1 cellular context compared by ENCODE assay signal in the genomic region with DNA sequence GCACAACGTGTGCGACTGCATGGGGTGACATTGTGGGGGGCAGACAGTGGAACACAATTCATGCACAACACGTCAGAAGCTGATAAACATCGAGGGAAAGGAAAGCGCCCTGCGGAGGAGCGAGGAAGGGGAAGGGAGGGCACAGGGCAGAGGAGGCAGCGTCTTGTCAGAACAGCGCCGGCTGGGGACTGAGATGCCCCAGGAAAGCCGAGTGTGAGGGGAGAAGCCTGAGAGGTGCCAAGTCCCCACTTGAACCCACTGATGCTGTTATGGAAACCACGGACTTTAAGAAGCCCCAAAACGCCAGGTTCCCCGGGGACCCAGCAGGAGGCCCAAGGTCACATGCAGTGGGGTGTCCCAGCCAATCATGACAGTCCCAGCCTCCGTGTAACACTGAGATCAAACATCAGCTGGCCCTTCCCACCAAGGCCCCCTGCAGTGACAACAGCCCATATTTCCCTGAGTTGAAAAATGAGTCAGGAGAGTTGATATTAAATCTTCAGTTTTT.
TF ChIP-seq lines count a peak whose summit lies in the region.

No MANE protein-coding gene starts in this region.

TF ChIP-seq in HEK293, 187 proteins besides CTCF, POLR2A, EP300 and RAD21 (continued from another document and continues in another):
- TF ChIP-seq, protein P1, sequence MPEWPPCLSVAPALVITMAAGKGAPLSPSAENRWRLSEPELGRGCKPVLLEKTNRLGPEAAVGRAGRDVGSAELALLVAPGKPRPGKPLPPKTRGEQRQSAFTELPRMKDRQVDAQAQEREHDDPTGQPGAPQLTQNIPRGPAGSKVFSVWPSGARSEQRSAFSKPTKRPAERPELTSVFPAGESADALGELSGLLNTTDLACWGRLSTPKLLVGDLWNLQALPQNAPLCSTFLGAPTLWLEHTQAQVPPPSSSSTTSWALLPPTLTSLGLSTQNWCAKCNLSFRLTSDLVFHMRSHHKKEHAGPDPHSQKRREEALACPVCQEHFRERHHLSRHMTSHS (tag by site-specific recombination; IDR thresholded peaks at IDR 0.05) = no peak
- TF ChIP-seq, protein P2, sequence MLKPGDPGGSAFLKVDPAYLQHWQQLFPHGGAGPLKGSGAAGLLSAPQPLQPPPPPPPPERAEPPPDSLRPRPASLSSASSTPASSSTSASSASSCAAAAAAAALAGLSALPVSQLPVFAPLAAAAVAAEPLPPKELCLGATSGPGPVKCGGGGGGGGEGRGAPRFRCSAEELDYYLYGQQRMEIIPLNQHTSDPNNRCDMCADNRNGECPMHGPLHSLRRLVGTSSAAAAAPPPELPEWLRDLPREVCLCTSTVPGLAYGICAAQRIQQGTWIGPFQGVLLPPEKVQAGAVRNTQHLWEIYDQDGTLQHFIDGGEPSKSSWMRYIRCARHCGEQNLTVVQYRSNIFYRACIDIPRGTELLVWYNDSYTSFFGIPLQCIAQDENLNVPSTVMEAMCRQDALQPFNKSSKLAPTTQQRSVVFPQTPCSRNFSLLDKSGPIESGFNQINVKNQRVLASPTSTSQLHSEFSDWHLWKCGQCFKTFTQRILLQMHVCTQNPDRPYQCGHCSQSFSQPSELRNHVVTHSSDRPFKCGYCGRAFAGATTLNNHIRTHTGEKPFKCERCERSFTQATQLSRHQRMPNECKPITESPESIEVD (tag by site-specific recombination; IDR thresholded peaks at IDR 0.05) = no peak
- no peak for TF ChIP-seq BCL6B (tag by site-specific recombination; IDR thresholded peaks at IDR 0.05)
- TF ChIP-seq KLF10 (tag by site-specific recombination; IDR thresholded peaks at IDR 0.05) = no peak
- TF ChIP-seq ZNF776 (tag by site-specific recombination; IDR thresholded peaks at IDR 0.05; ENCODE audit: borderline replicate concordance) = no peak
- TF ChIP-seq, protein P3, sequence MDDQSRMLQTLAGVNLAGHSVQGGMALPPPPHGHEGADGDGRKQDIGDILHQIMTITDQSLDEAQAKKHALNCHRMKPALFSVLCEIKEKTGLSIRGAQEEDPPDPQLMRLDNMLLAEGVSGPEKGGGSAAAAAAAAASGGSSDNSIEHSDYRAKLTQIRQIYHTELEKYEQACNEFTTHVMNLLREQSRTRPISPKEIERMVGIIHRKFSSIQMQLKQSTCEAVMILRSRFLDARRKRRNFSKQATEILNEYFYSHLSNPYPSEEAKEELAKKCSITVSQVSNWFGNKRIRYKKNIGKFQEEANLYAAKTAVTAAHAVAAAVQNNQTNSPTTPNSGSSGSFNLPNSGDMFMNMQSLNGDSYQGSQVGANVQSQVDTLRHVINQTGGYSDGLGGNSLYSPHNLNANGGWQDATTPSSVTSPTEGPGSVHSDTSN (CRISPR knock-in tag; IDR thresholded peaks at IDR 0.05) = no peak
- no peak for TF ChIP-seq ZSCAN23 (tag by site-specific recombination; IDR thresholded peaks at IDR 0.05)
- no peak for TF ChIP-seq ZNF792 (tag by site-specific recombination; IDR thresholded peaks at IDR 0.05)
- no peak for TF ChIP-seq ZNF184 (tag by site-specific recombination; IDR thresholded peaks at IDR 0.05)
- TF ChIP-seq, protein P4, sequence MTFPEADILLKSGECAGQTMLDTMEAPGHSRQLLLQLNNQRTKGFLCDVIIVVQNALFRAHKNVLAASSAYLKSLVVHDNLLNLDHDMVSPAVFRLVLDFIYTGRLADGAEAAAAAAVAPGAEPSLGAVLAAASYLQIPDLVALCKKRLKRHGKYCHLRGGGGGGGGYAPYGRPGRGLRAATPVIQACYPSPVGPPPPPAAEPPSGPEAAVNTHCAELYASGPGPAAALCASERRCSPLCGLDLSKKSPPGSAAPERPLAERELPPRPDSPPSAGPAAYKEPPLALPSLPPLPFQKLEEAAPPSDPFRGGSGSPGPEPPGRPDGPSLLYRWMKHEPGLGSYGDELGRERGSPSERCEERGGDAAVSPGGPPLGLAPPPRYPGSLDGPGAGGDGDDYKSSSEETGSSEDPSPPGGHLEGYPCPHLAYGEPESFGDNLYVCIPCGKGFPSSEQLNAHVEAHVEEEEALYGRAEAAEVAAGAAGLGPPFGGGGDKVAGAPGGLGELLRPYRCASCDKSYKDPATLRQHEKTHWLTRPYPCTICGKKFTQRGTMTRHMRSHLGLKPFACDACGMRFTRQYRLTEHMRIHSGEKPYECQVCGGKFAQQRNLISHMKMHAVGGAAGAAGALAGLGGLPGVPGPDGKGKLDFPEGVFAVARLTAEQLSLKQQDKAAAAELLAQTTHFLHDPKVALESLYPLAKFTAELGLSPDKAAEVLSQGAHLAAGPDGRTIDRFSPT (tag by site-specific recombination; IDR thresholded peaks at IDR 0.05) = peak; percentile 68
- peak; percentile 20; the same call in 1 of the 2 replicates for TF ChIP-seq SP2 (tag by site-specific recombination; IDR thresholded peaks at IDR 0.05)
- TF ChIP-seq, protein P5, sequence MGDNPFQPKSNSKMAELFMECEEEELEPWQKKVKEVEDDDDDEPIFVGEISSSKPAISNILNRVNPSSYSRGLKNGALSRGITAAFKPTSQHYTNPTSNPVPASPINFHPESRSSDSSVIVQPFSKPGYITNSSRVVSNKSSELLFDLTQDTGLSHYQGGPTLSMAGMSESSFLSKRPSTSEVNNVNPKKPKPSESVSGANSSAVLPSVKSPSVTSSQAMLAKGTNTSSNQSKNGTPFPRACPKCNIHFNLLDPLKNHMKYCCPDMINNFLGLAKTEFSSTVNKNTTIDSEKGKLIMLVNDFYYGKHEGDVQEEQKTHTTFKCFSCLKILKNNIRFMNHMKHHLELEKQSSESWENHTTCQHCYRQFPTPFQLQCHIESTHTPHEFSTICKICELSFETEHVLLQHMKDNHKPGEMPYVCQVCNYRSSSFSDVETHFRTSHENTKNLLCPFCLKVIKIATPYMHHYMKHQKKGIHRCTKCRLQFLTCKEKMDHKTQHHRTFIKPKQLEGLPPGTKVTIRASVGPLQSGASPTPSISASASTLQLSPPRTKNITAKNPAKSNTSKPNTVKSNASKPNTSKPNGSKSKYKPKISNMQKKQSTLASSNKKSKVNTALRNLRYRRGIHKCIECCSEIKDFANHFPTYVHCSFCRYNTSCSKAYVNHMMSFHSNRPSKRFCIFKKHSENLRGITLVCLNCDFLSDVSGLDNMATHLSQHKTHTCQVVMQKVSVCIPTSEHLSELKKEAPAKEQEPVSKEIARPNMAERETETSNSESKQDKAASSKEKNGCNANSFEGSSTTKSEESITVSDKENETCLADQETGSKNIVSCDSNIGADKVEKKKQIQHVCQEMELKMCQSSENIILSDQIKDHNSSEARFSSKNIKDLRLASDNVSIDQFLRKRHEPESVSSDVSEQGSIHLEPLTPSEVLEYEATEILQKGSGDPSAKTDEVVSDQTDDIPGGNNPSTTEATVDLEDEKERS (tag by site-specific recombination; IDR thresholded peaks at IDR 0.05) = no peak
- TF ChIP-seq ZNF837 (tag by site-specific recombination; IDR thresholded peaks at IDR 0.05) = no peak
- no peak for TF ChIP-seq ZNF580 (tag by site-specific recombination; IDR thresholded peaks at IDR 0.05)
- TF ChIP-seq ZNF211 (tag by site-specific recombination; IDR thresholded peaks at IDR 0.05; ENCODE audit: low read depth) = no peak
- no peak for TF ChIP-seq KLF9 (tag by site-specific recombination; IDR thresholded peaks at IDR 0.05; ENCODE audit: low read depth)
- TF ChIP-seq ZNF221 (tag by site-specific recombination; IDR thresholded peaks at IDR 0.05; ENCODE audit: borderline replicate concordance) = no peak
- TF ChIP-seq ZNF654 (tag by site-specific recombination; IDR thresholded peaks at IDR 0.05; ENCODE audit: low read depth) = no peak
- TF ChIP-seq, protein P6, sequence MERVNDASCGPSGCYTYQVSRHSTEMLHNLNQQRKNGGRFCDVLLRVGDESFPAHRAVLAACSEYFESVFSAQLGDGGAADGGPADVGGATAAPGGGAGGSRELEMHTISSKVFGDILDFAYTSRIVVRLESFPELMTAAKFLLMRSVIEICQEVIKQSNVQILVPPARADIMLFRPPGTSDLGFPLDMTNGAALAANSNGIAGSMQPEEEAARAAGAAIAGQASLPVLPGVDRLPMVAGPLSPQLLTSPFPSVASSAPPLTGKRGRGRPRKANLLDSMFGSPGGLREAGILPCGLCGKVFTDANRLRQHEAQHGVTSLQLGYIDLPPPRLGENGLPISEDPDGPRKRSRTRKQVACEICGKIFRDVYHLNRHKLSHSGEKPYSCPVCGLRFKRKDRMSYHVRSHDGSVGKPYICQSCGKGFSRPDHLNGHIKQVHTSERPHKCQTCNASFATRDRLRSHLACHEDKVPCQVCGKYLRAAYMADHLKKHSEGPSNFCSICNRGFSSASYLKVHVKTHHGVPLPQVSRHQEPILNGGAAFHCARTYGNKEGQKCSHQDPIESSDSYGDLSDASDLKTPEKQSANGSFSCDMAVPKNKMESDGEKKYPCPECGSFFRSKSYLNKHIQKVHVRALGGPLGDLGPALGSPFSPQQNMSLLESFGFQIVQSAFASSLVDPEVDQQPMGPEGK (tag by site-specific recombination; IDR thresholded peaks at IDR 0.05) = peak; percentile 35
- TF ChIP-seq REPIN1 (tag by site-specific recombination; IDR thresholded peaks at IDR 0.05; ENCODE audit: low read depth) = no peak
- TF ChIP-seq ZNF423 (tag by site-specific recombination; IDR thresholded peaks at IDR 0.05) = peak; percentile 86
- TF ChIP-seq ZBTB20 (tag by site-specific recombination; IDR thresholded peaks at IDR 0.05) = no peak
- no peak for TF ChIP-seq ZBTB48 (tag by site-specific recombination; IDR thresholded peaks at IDR 0.05)
- no peak for TF ChIP-seq ZNF785 (tag by site-specific recombination; IDR thresholded peaks at IDR 0.05)
- TF ChIP-seq TCF7L2 (IDR thresholded peaks at IDR 0.05; ENCODE audit: borderline replicate concordance, low read depth, low read length) = peak; percentile 46; the same call in 1 of the 2 replicates
- TF ChIP-seq TSHZ1 (tag by site-specific recombination; IDR thresholded peaks at IDR 0.05; ENCODE audit: borderline replicate concordance) = no peak
- TF ChIP-seq GLIS1 (tag by site-specific recombination; IDR thresholded peaks at IDR 0.05) = peak; percentile 90
- TF ChIP-seq ZNF350 (tag by site-specific recombination; IDR thresholded peaks at IDR 0.05) = no peak
- no peak for TF ChIP-seq ZNF416 (tag by site-specific recombination; IDR thresholded peaks at IDR 0.05)
- TF ChIP-seq, protein P7, sequence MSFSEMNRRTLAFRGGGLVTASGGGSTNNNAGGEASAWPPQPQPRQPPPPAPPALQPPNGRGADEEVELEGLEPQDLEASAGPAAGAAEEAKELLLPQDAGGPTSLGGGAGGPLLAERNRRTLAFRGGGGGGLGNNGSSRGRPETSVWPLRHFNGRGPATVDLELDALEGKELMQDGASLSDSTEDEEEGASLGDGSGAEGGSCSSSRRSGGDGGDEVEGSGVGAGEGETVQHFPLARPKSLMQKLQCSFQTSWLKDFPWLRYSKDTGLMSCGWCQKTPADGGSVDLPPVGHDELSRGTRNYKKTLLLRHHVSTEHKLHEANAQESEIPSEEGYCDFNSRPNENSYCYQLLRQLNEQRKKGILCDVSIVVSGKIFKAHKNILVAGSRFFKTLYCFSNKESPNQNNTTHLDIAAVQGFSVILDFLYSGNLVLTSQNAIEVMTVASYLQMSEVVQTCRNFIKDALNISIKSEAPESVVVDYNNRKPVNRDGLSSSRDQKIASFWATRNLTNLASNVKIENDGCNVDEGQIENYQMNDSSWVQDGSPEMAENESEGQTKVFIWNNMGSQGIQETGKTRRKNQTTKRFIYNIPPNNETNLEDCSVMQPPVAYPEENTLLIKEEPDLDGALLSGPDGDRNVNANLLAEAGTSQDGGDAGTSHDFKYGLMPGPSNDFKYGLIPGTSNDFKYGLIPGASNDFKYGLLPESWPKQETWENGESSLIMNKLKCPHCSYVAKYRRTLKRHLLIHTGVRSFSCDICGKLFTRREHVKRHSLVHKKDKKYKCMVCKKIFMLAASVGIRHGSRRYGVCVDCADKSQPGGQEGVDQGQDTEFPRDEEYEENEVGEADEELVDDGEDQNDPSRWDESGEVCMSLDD (tag by site-specific recombination; IDR thresholded peaks at IDR 0.05) = no peak
- no peak for TF ChIP-seq ZNF133 (tag by site-specific recombination; IDR thresholded peaks at IDR 0.05)
- TF ChIP-seq GLIS2 (tag by site-specific recombination; IDR thresholded peaks at IDR 0.05) = 0 out of 2 replicates have a peak, but pooled peaks have one; percentile 14
- TF ChIP-seq ZNF324 (tag by site-specific recombination; IDR thresholded peaks at IDR 0.05) = 0 out of 2 replicates have a peak, but pooled peaks have one; percentile 64
- no peak for TF ChIP-seq ZNF777 (tag by site-specific recombination; IDR thresholded peaks at IDR 0.05; ENCODE audit: borderline replicate concordance)
- TF ChIP-seq ZNF704 (tag by site-specific recombination; IDR thresholded peaks at IDR 0.05) = no peak
